ENCODE assay signal across 9 cellular contexts in genomic region chr11:60844045-60844869, GRCh38. TPM values are rescaled to one million over a fixed set of nuclear protein-coding genes. Genes with fewer than 3 reads are reported as not detected.
DNase-seq lines count a peak whose midpoint lies in the region; ATAC-seq, FAIRE-seq and TF ChIP-seq lines count a peak whose summit lies in the region.
"Had no signal": no experiment of that assay in that cellular context is flagged by ENCODE, and none has a peak within 500 bp of the region (broad histone marks: within the 10 kb centered on the region; RNA-seq: fewer than 3 reads in every experiment).

No MANE protein-coding gene starts in this region.

- no peak for FAIRE-seq in GM12891 (lab: Jason Lieb, UNC)

- no peak for TF ChIP-seq CTCF in LNCaP clone FGC (IDR thresholded peaks at IDR 0.05; ENCODE audit: control insufficient read depth, extremely low read depth, insufficient read depth)
- no peak for TF ChIP-seq CTCF in cardiac fibroblast (IDR thresholded peaks at IDR 0.05; ENCODE audit: low read depth, low read length)
- TF ChIP-seq CTCF in GM20000 (IDR thresholded peaks at IDR 0.05; ENCODE audit: extremely low read depth, missing control alignments), result no peak

- peaks cover 4 to 53% (median 33%) of the 10 kb centered on the region in 4 donors for H3K4me1 Mint-ChIP-seq in CD4-positive, CD25-positive, alpha-beta regulatory T cell
- peaks cover 32 to 54% (median 45%) of the 10 kb centered on the region in 4 donors for H3K4me1 Mint-ChIP-seq in naive thymus-derived CD8-positive, alpha-beta T cell

- no peaks in the 10 kb centered on the region for H3K9me3 ChIP-seq in CD4-positive, CD25-positive, alpha-beta regulatory T cell (ENCODE audit: control insufficient read depth in 2 of 2, low read length in 2 of 2)
- H3K9me3 ChIP-seq: ovary had no signal

- DNase-seq in CD4-positive, CD25-positive, alpha-beta regulatory T cell, result no peak
- DNase-seq in LNCaP clone FGC (ENCODE audit: low read depth) (no peak), cardiac fibroblast (ENCODE audit: low read depth in 2 of 2) (peak in 1 of 2 donors; percentile 57), GM12891 (ENCODE audit: insufficient read length, low spot score) (no peak), GM20000 (ENCODE audit: low spot score) (no peak)
- DNase-seq in naive thymus-derived CD8-positive, alpha-beta T cell, result no peak
- DNase-seq: ovary had no signal

- peak overlapping the region; percentile 85 to 96 (median 91) for H3K4me3 Mint-ChIP-seq in CD4-positive, CD25-positive, alpha-beta regulatory T cell
- peak overlapping the region; percentile 71 to 94 (median 90) for H3K4me3 Mint-ChIP-seq in naive thymus-derived CD8-positive, alpha-beta T cell

- no peak for TF ChIP-seq POLR2A in GM12891 (IDR thresholded peaks at IDR 0.05; ENCODE audit: low read depth, low read length)

- H3K27me3 Mint-ChIP-seq in CD4-positive, CD25-positive, alpha-beta regulatory T cell, result peaks cover 5% of the 10 kb centered on the region
- peaks cover 0 to 3% (median 0%) of the 10 kb centered on the region in 5 donors for H3K27me3 Mint-ChIP-seq in naive thymus-derived CD8-positive, alpha-beta T cell

- POLR2A ChIA-PET in naive thymus-derived CD8-positive, alpha-beta T cell (lab: Charles Lee), result no interaction called here

- peak overlapping the region; percentile 24 for H3K4me3 ChIP-seq in CD4-positive, CD25-positive, alpha-beta regulatory T cell (ENCODE audit: low read depth, low read length)
- H3K4me3 ChIP-seq in LNCaP clone FGC (ENCODE audit: low read depth, low read length), result peak overlapping the region; percentile 99
- peak overlapping the region; percentile 87 to 99 for H3K4me3 ChIP-seq in cardiac fibroblast (replicated peaks in 1 of 2; ENCODE audit: low read depth in 2 of 2, low read length in 2 of 2)

- peaks cover 4% of the 10 kb centered on the region for H3K36me3 ChIP-seq in CD4-positive, CD25-positive, alpha-beta regulatory T cell (ENCODE audit: control insufficient read depth, insufficient read depth, low read length)
- H3K36me3 ChIP-seq: ovary had no signal

- no peak overlapping the region for H3K27ac ChIP-seq in CD4-positive, CD25-positive, alpha-beta regulatory T cell (ENCODE audit: insufficient read depth, low read length, poor library complexity, severe bottlenecking)
- H3K27ac ChIP-seq: ovary had no signal

- no peaks in the 10 kb centered on the region for H3K9me3 Mint-ChIP-seq in CD4-positive, CD25-positive, alpha-beta regulatory T cell
- no peaks in the 10 kb centered on the region for H3K9me3 Mint-ChIP-seq in naive thymus-derived CD8-positive, alpha-beta T cell

- H3K4me1 ChIP-seq in CD4-positive, CD25-positive, alpha-beta regulatory T cell (ENCODE audit: control insufficient read depth, insufficient read depth, low read length, poor library complexity, severe bottlenecking), result peaks cover 38% of the 10 kb centered on the region

- ATAC-seq in CD4-positive, CD25-positive, alpha-beta regulatory T cell (ENCODE audit: low read depth in 2 of 2), result no peak
- ATAC-seq in naive thymus-derived CD8-positive, alpha-beta T cell, result no peak
- ATAC-seq in GM18870 (IDR thresholded peaks at IDR 0.05; ENCODE audit: unreplicated experiment) (no peak), GM21737 (IDR thresholded peaks at IDR 0.05; ENCODE audit: unreplicated experiment) (no peak)

- peaks cover 6% of the 10 kb centered on the region for H3K36me3 Mint-ChIP-seq in CD4-positive, CD25-positive, alpha-beta regulatory T cell
- H3K36me3 Mint-ChIP-seq in naive thymus-derived CD8-positive, alpha-beta T cell, result peaks cover 0 to 35% (median 7%) of the 10 kb centered on the region in 3 donors

- no peaks in the 10 kb centered on the region for H3K27me3 ChIP-seq in CD4-positive, CD25-positive, alpha-beta regulatory T cell (ENCODE audit: control insufficient read depth, insufficient read depth, low read length)
- H3K27me3 ChIP-seq: ovary had no signal

- peak overlapping the region; percentile 57 to 97 (median 93) for H3K27ac Mint-ChIP-seq in CD4-positive, CD25-positive, alpha-beta regulatory T cell
- peak overlapping the region in 9 of 10 donors; percentile 70 to 99 (median 81) for H3K27ac Mint-ChIP-seq in naive thymus-derived CD8-positive, alpha-beta T cell

TF ChIP-seq in GM12891, 5 proteins besides CTCF, POLR2A, EP300 and RAD21:
- no peak for TF ChIP-seq POU2F2 (IDR thresholded peaks at IDR 0.05; ENCODE audit: low read depth, low read length)
- TF ChIP-seq PAX5 (IDR thresholded peaks at IDR 0.05; ENCODE audit: insufficient read depth, low read length, severe bottlenecking), result no peak
- no peak for TF ChIP-seq SPI1 (IDR thresholded peaks at IDR 0.05; ENCODE audit: low read depth, low read length)

RNA-seq across cellular contexts. Expression of gene CCDC86, which starts 2.3 kb away (rescaled TPM):
- total RNA-seq in CD4-positive, CD25-positive, alpha-beta regulatory T cell, result 12.2 TPM
- 10 to 100 TPM in 1 of 4 donors, 1 to 10 TPM in 3; 7.0 to 12.8 (median 8.4) TPM for polyA plus RNA-seq in CD4-positive, CD25-positive, alpha-beta regulatory T cell
- 10 to 100 TPM; 11.3 to 12.0 TPM for total RNA-seq in naive thymus-derived CD8-positive, alpha-beta T cell
- polyA plus RNA-seq in naive thymus-derived CD8-positive, alpha-beta T cell, result 10 to 100 TPM; 10.8 to 27.1 (median 18.5) TPM
- polyA plus RNA-seq in GM12891 (2012; ENCODE audit: low read depth, missing spikeins), result 24.8 TPM

RNA-seq across cellular contexts. Expression of gene PTGDR2, which starts 11.5 kb away (rescaled TPM):
- total RNA-seq in CD4-positive, CD25-positive, alpha-beta regulatory T cell, result 2.3 TPM
- polyA plus RNA-seq in CD4-positive, CD25-positive, alpha-beta regulatory T cell, result 1 to 10 TPM in 3 of 4 donors, under 1 TPM in 1; 0.81 to 1.4 (median 1.1) TPM
- under 1 TPM in 1 of 2 experiments, not detected in 1; 0.16 TPM for total RNA-seq in naive thymus-derived CD8-positive, alpha-beta T cell
- under 1 TPM in 1 of 3 donors, not detected in 2; 0.16 TPM for polyA plus RNA-seq in naive thymus-derived CD8-positive, alpha-beta T cell
- polyA plus RNA-seq in GM12891 (2012; ENCODE audit: low read depth, missing spikeins), result 0.05 TPM

RNA-seq across cellular contexts. Expression of gene ZP1, which starts 23.1 kb away (rescaled TPM):
- not detected for total RNA-seq in CD4-positive, CD25-positive, alpha-beta regulatory T cell
- not detected for polyA plus RNA-seq in CD4-positive, CD25-positive, alpha-beta regulatory T cell
- not detected for total RNA-seq in naive thymus-derived CD8-positive, alpha-beta T cell
- not detected for polyA plus RNA-seq in naive thymus-derived CD8-positive, alpha-beta T cell
- polyA plus RNA-seq in GM12891 (2012; ENCODE audit: low read depth, missing spikeins), result not detected
- total RNA-seq: ovary had no signal

RNA-seq across cellular contexts. Expression of gene MS4A10, which starts 59.1 kb away (rescaled TPM):
- total RNA-seq in CD4-positive, CD25-positive, alpha-beta regulatory T cell, result not detected
- polyA plus RNA-seq in CD4-positive, CD25-positive, alpha-beta regulatory T cell, result not detected
- not detected for total RNA-seq in naive thymus-derived CD8-positive, alpha-beta T cell
- polyA plus RNA-seq in naive thymus-derived CD8-positive, alpha-beta T cell, result not detected
- not detected for polyA plus RNA-seq in GM12891 (2012; ENCODE audit: low read depth, missing spikeins)
- polyA plus RNA-seq: ovary had no signal

Comparison
In these comparisons a context has a peak if more than half of its experiments do, and no peak if none do; other contexts are left out.
1. H3K4me3 ChIP-seq: peak in every context shown above with its lines; median percentile 99 in LNCaP clone FGC; 93 in cardiac fibroblast; 24 in CD4-positive, CD25-positive, alpha-beta regulatory T cell.